ENCODE assay signal across 2 cellular contexts in the genomic region with DNA sequence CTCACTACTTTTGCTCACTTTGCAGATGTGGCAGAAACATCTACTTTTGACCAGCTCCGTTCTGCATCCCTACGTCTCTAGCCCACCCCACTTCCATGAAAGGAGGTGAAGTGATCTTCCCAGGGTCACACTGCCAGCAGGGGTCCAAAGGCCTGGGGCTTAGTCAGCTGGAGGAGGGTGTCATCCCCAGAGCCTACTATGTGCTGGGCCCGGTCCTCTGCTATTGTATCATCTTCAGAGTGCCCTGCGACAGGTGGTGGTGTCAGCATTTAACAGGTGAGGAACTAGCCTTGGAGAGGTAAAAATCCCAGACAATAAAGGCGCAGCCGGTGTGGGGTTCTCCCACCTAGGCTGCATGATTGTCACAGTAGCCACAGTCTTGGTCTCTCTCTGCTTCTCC.
TF ChIP-seq lines count a peak whose summit lies in the region.

No MANE protein-coding gene starts in this region.

TF ChIP-seq in HEK293, 187 proteins besides CTCF, POLR2A, EP300 and RAD21:
- TF ChIP-seq SCRT2 (tag by site-specific recombination; IDR thresholded peaks at IDR 0.05) = peak; percentile 87
- no peak for TF ChIP-seq OVOL3 (tag by site-specific recombination; IDR thresholded peaks at IDR 0.05)
- TF ChIP-seq ZNF311 (tag by site-specific recombination; IDR thresholded peaks at IDR 0.05; ENCODE audit: borderline replicate concordance) = no peak
- TF ChIP-seq, protein P1, sequence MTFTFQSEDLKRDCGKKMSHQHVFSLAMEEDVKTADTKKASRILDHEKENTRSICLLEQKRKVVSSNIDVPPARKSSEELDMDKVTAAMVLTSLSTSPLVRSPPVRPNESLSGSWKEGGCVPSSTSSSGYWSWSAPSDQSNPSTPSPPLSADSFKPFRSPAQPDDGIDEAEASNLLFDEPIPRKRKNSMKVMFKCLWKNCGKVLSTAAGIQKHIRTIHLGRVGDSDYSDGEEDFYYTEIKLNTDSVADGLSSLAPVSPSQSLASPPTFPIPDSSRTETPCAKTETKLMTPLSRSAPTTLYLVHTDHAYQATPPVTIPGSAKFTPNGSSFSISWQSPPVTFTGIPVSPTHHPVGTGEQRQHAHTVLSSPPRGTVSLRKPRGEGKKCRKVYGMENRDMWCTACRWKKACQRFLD (tag by site-specific recombination; IDR thresholded peaks at IDR 0.05) = no peak
- TF ChIP-seq SCRT1 (tag by site-specific recombination; IDR thresholded peaks at IDR 0.05; ENCODE audit: borderline replicate concordance) = peak; percentile 75; the same call in 1 of the 2 replicates
- no peak for TF ChIP-seq ZNF416 (tag by site-specific recombination; IDR thresholded peaks at IDR 0.05)
TF ChIP-seq in HEK293: peak in this region for 2.

TF ChIP-seq in K562, 482 proteins besides CTCF, POLR2A, EP300 and RAD21:
- TF ChIP-seq, protein P2, sequence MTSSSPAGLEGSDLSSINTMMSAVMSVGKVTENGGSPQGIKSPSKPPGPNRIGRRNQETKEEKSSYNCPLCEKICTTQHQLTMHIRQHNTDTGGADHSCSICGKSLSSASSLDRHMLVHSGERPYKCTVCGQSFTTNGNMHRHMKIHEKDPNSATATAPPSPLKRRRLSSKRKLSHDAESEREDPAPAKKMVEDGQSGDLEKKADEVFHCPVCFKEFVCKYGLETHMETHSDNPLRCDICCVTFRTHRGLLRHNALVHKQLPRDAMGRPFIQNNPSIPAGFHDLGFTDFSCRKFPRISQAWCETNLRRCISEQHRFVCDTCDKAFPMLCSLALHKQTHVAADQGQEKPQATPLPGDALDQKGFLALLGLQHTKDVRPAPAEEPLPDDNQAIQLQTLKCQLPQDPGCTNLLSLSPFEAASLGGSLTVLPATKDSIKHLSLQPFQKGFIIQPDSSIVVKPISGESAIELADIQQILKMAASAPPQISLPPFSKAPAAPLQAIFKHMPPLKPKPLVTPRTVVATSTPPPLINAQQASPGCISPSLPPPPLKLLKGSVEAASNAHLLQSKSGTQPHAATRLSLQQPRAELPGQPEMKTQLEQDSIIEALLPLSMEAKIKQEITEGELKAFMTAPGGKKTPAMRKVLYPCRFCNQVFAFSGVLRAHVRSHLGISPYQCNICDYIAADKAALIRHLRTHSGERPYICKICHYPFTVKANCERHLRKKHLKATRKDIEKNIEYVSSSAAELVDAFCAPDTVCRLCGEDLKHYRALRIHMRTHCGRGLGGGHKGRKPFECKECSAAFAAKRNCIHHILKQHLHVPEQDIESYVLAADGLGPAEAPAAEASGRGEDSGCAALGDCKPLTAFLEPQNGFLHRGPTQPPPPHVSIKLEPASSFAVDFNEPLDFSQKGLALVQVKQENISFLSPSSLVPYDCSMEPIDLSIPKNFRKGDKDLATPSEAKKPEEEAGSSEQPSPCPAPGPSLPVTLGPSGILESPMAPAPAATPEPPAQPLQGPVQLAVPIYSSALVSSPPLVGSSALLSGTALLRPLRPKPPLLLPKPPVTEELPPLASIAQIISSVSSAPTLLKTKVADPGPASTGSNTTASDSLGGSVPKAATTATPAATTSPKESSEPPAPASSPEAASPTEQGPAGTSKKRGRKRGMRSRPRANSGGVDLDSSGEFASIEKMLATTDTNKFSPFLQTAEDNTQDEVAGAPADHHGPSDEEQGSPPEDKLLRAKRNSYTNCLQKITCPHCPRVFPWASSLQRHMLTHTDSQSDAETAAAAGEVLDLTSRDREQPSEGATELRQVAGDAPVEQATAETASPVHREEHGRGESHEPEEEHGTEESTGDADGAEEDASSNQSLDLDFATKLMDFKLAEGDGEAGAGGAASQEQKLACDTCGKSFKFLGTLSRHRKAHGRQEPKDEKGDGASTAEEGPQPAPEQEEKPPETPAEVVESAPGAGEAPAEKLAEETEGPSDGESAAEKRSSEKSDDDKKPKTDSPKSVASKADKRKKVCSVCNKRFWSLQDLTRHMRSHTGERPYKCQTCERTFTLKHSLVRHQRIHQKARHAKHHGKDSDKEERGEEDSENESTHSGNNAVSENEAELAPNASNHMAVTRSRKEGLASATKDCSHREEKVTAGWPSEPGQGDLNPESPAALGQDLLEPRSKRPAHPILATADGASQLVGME (CRISPR knock-in tag; IDR thresholded peaks at IDR 0.05) = no peak
- peak; percentile 75 for TF ChIP-seq ZKSCAN1 (IDR thresholded peaks at IDR 0.05; ENCODE audit: low read depth, low read length)
TF ChIP-seq in K562: peak in this region for 1.
